Comparison of ENCODE assay signal across 29 cellular contexts in genomic region chr20:8690074-8690473, GRCh38.
"Had no signal": no experiment of that assay in that cellular context is flagged by ENCODE, and none has a peak within 500 bp of the region (broad histone marks: within the 10 kb centered on the region; RNA-seq: fewer than 3 reads in every experiment).

No MANE protein-coding gene starts in this region.

- H3K4me1 ChIP-seq: stomach, suprapubic skin, testis, thyroid gland, tibial artery, tibial nerve, transverse colon, upper lobe of left lung, upper lobe of right lung, uterus, vagina had no signal

- H3K4me1 Mint-ChIP-seq: stimulated activated effector memory CD8-positive, alpha-beta T cell treated with anti-CD3 and anti-CD28 coated beads, Interleukin-12 subunit alpha, Interleukin-12 subunit beta, amount 100 ng/mL, for 72 hours; stimulated activated memory B cell treated with anti-CD40 and anti-IgM and Interleukin-4, amounts not matched to agents 10 μg/mL and 1 μg/mL and 100 μg/mL, for 72 hours; stimulated activated naive B cell treated with anti-CD40 and anti-IgM and Interleukin-4, amounts not matched to agents 10 μg/mL and 1 μg/mL and 100 μg/mL, for 72 hours; stimulated activated naive CD8-positive, alpha-beta T cell treated with anti-CD3 and anti-CD28 coated beads, Interleukin-15, amount 100 ng/mL, for 72 hours had no signal

- H3K36me3 ChIP-seq: suprapubic skin, thoracic aorta, thyroid gland, transverse colon, upper lobe of left lung, upper lobe of right lung, uterus, vagina had no signal

- FAIRE-seq: urothelium cell line had no signal

- H3K4me3 Mint-ChIP-seq: stimulated activated effector memory CD8-positive, alpha-beta T cell treated with anti-CD3 and anti-CD28 coated beads, Interleukin-12 subunit alpha, Interleukin-12 subunit beta, amount 100 ng/mL, for 72 hours; stimulated activated memory B cell treated with anti-CD40 and anti-IgM and Interleukin-4, amounts not matched to agents 10 μg/mL and 1 μg/mL and 100 μg/mL, for 72 hours; stimulated activated naive B cell treated with anti-CD40 and anti-IgM and Interleukin-4, amounts not matched to agents 10 μg/mL and 1 μg/mL and 100 μg/mL, for 72 hours; stimulated activated naive CD8-positive, alpha-beta T cell treated with anti-CD3 and anti-CD28 coated beads, Interleukin-15, amount 100 ng/mL, for 72 hours; stimulated activated naive CD8-positive, alpha-beta T cell treated with anti-CD3 and anti-CD28 coated beads, Interleukin-15, Interleukin-2, amounts not matched to agents 100 ng/mL and 50 ng/mL, for 24 hours; type B pancreatic cell had no signal

- DNase-seq: stimulated activated CD4-positive, alpha-beta T cell treated with anti-CD3 and anti-CD28 coated beads, Interleukin-2, amount 100 ng/mL, for 48 hours; stimulated activated CD4-positive, alpha-beta T cell treated with anti-CD3 and anti-CD28 coated beads, Interleukin-4, amount 100 ng/mL, for 1 hour; stimulated activated CD4-positive, alpha-beta T cell treated with anti-CD3 and anti-CD28 coated beads, Interleukin-4, amount 100 ng/mL, for 24 hours; stimulated activated CD4-positive, alpha-beta T cell treated with anti-CD3 and anti-CD28 coated beads, Interleukin-4, amount 100 ng/mL, for 4 hours; stimulated activated CD8-positive, alpha-beta memory T cell treated with anti-CD3 and anti-CD28 coated beads, Interleukin-4, amount 100 ng/mL, for 48 hours; stimulated activated naive B cell treated with anti-CD40 and anti-IgM and Interleukin-4, amounts not matched to agents 10 μg/mL and 1 μg/mL and 100 μg/mL, for 72 hours; stimulated activated naive CD4-positive, alpha-beta T cell; stimulated activated naive CD4-positive, alpha-beta T cell treated with Interleukin-2 at 50 U/mL for 16 hours; stimulated activated naive CD8-positive, alpha-beta T cell treated with anti-CD3 and anti-CD28 coated beads, Interleukin-15, amount 100 ng/mL, for 72 hours; stimulated activated naive CD8-positive, alpha-beta T cell treated with anti-CD3 and anti-CD28 coated beads, Interleukin-15, Interleukin-2, amounts not matched to agents 100 U/mL and 50 U/mL, for 24 hours; stomach; substantia nigra; testis; thyroid gland; tibial artery; transverse colon; trophoblast cell; upper lobe of left lung; upper lobe of right lung; uterus had no signal

- ATAC-seq: stimulated activated effector memory CD8-positive, alpha-beta T cell treated with anti-CD3 and anti-CD28 coated beads, Interleukin-12 subunit alpha, Interleukin-12 subunit beta, amount 100 ng/mL, for 72 hours; stimulated activated memory B cell treated with anti-CD40 and anti-IgM and Interleukin-4, amounts not matched to agents 10 μg/mL and 1 μg/mL and 100 μg/mL, for 72 hours; stimulated activated naive B cell treated with anti-CD40 and anti-IgM and Interleukin-4, amounts not matched to agents 10 μg/mL and 1 μg/mL and 100 μg/mL, for 72 hours; stimulated activated naive CD8-positive, alpha-beta T cell treated with anti-CD3 and anti-CD28 coated beads, Interleukin-15, amount 100 ng/mL, for 72 hours; stimulated activated naive CD8-positive, alpha-beta T cell treated with anti-CD3 and anti-CD28 coated beads, Interleukin-15, Interleukin-2, amounts not matched to agents 100 U/mL and 50 U/mL, for 24 hours; upper lobe of right lung had no signal

- H3K27me3 Mint-ChIP-seq: stimulated activated memory B cell treated with anti-CD40 and anti-IgM and Interleukin-4, amounts not matched to agents 10 μg/mL and 1 μg/mL and 100 μg/mL, for 72 hours; stimulated activated naive B cell treated with anti-CD40 and anti-IgM and Interleukin-4, amounts not matched to agents 10 μg/mL and 1 μg/mL and 100 μg/mL, for 72 hours; stimulated activated naive CD8-positive, alpha-beta T cell treated with anti-CD3 and anti-CD28 coated beads, Interleukin-15, amount 100 ng/mL, for 72 hours; stimulated activated naive CD8-positive, alpha-beta T cell treated with anti-CD3 and anti-CD28 coated beads, Interleukin-15, Interleukin-2, amounts not matched to agents 100 ng/mL and 50 ng/mL, for 24 hours; type B pancreatic cell had no signal

- H3K9me3 Mint-ChIP-seq: stimulated activated effector memory CD8-positive, alpha-beta T cell treated with anti-CD3 and anti-CD28 coated beads, Interleukin-12 subunit alpha, Interleukin-12 subunit beta, amount 100 ng/mL, for 72 hours had no signal

- H3K9me3 ChIP-seq: suprapubic skin, testis, thyroid gland, transverse colon, vagina had no signal

- H3K36me3 Mint-ChIP-seq: stimulated activated memory B cell treated with anti-CD40 and anti-IgM and Interleukin-4, amounts not matched to agents 10 μg/mL and 1 μg/mL and 100 μg/mL, for 72 hours had no signal

- H3K27ac ChIP-seq: stomach, suprapubic skin, testis, thoracic aorta, thyroid gland, tibial artery, tibial nerve, transverse colon, upper lobe of left lung, upper lobe of right lung, uterus, vagina had no signal

- H3K27me3 ChIP-seq: stomach, suprapubic skin, testis, thyroid gland, tibial artery, tibial nerve, transverse colon, upper lobe of left lung, upper lobe of right lung, uterus, vagina had no signal

- H3K4me3 ChIP-seq: stomach, suprapubic skin, testis, thoracic aorta, thyroid gland, tibial artery, tibial nerve, transverse colon, upper lobe of left lung, upper lobe of right lung, uterus, vagina had no signal

- H3K27ac Mint-ChIP-seq: stimulated activated effector memory CD8-positive, alpha-beta T cell treated with anti-CD3 and anti-CD28 coated beads, Interleukin-12 subunit alpha, Interleukin-12 subunit beta, amount 100 ng/mL, for 72 hours; stimulated activated memory B cell treated with anti-CD40 and anti-IgM and Interleukin-4, amounts not matched to agents 10 μg/mL and 1 μg/mL and 100 μg/mL, for 72 hours; stimulated activated naive B cell treated with anti-CD40 and anti-IgM and Interleukin-4, amounts not matched to agents 10 μg/mL and 1 μg/mL and 100 μg/mL, for 72 hours; stimulated activated naive CD8-positive, alpha-beta T cell treated with anti-CD3 and anti-CD28 coated beads, Interleukin-15, Interleukin-2, amounts not matched to agents 100 ng/mL and 50 ng/mL, for 24 hours; type B pancreatic cell had no signal
